9 cellular contexts compared by ENCODE assay signal in the genomic region with DNA sequence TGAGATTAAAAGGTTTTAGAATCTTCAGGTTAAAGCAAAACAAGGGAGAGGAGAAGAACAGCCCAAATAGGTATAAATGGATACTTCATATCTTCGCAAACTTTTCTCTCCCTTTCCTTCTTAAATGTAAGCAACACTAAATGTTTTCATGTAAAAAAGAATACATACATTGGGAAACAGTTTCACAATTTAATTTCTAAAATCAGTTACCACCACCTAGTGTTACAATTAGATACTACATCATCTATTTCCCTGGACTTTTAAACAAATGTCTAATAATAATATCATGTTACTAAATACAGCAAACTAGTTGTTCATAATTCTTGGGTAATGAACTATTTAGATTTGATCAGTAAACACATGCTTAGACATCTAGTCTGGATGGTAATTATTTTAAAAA. TPM values are rescaled to one million over a fixed set of nuclear protein-coding genes. Genes with fewer than 3 reads are reported as not detected.
A peak's percentile ranks its signal among the peaks of the same experiment; 100 is the strongest.
DNase-seq lines count a peak whose midpoint lies in the region; ATAC-seq and TF ChIP-seq lines count a peak whose summit lies in the region.
"Had no signal": no experiment of that assay in that cellular context is flagged by ENCODE, and none has a peak within 500 bp of the region (broad histone marks: within the 10 kb centered on the region; RNA-seq: fewer than 3 reads in every experiment).

No MANE protein-coding gene starts in this region.

- no peaks in the 10 kb centered on the region for H3K27me3 ChIP-seq in sigmoid colon

- no peak overlapping the region for H3K4me3 ChIP-seq in sigmoid colon

- H3K27me3 Mint-ChIP-seq in endothelial cell (ENCODE audit: unreplicated experiment): no peaks in the 10 kb centered on the region

- TF ChIP-seq EP300 in sigmoid colon (IDR thresholded peaks at IDR 0.05): no peak

- TF ChIP-seq POLR2A in sigmoid colon (IDR thresholded peaks at IDR 0.05): no peak

- no peaks in the 10 kb centered on the region for H3K4me1 ChIP-seq in sigmoid colon

- H3K36me3 ChIP-seq in sigmoid colon: peaks cover 0 to 23% (median 0%) of the 10 kb centered on the region in 4 donors

- no peaks in the 10 kb centered on the region for H3K9me3 ChIP-seq in sigmoid colon

- no peak overlapping the region for H3K4me3 Mint-ChIP-seq in endothelial cell (ENCODE audit: unreplicated experiment)

- H3K27ac ChIP-seq in sigmoid colon: no peak overlapping the region

- intact Hi-C loops in sigmoid colon (cut with DNase I): loop anchor here (2.0 to 5.0 kb wide), 2 partner anchors 102 to 390 kb away; no protein-coding TSS in a partner anchor

- DNase-seq in NCI-H146 treated with DMSO at 0.1 percent for 48 hours (lab: John Stamatoyannopoulos, UW; ENCODE audit: unreplicated experiment): peak; percentile 15
- DNase-seq in NCI-H146 (lab: John Stamatoyannopoulos, UW): no peak
- DNase-seq in MV-4-11 (lab: John Stamatoyannopoulos, UW): peak; percentile 18
- no peak for DNase-seq in endothelial cell (ENCODE audit: low spot score)
- DNase-seq in sigmoid colon: no peak
- no peak for DNase-seq in NCI-H1930 (lab: John Stamatoyannopoulos, UW)
- DNase-seq in KG1 (lab: John Stamatoyannopoulos, UW): no peak
- DNase-seq: C1 segment of cervical spinal cord had no signal

- WGBS in sigmoid colon, 2 donors: 86 to 94% methylated on average over 1 of the region's 1 CpG

- H3K9me3 Mint-ChIP-seq in endothelial cell (ENCODE audit: unreplicated experiment): no peaks in the 10 kb centered on the region

- no peak for ATAC-seq in HG03139 (IDR thresholded peaks at IDR 0.05; ENCODE audit: unreplicated experiment)

- TF ChIP-seq CTCF in endothelial cell (IDR thresholded peaks at IDR 0.05; ENCODE audit: unreplicated experiment) (peak; percentile 77), sigmoid colon (IDR thresholded peaks at IDR 0.05) (peak; percentile 28 to 59 (median 51))

- peaks cover 6% of the 10 kb centered on the region for H3K36me3 Mint-ChIP-seq in endothelial cell (ENCODE audit: low read depth, unreplicated experiment)

- H3K27ac Mint-ChIP-seq in endothelial cell (ENCODE audit: unreplicated experiment): no peak overlapping the region

- H3K4me1 Mint-ChIP-seq in endothelial cell (ENCODE audit: unreplicated experiment): peaks cover 3% of the 10 kb centered on the region

RNA-seq across cellular contexts. Expression of a gene that starts 35.8 kb away (rescaled TPM):
- total RNA-seq in endothelial cell (ENCODE audit: unreplicated experiment) (26.1 TPM), sigmoid colon (10 to 100 TPM; 23.8 to 39.2 (median 32.3) TPM)
- polyA plus RNA-seq in sigmoid colon: 10 to 100 TPM; 15.0 to 19.4 (median 15.5) TPM

Comparison
In these comparisons a context has a peak if more than half of its experiments do, and no peak if none do; other contexts are left out.
1. DNase-seq: peak in NCI-H146 treated with DMSO at 0.1 percent for 48 hours (single experiment) and MV-4-11 (single experiment); none in NCI-H146 (single experiment), endothelial cell (single experiment), sigmoid colon (single experiment), NCI-H1930 (0 of 2) and KG1 (single experiment).